In genomic region chr4:184250795-184251679, GRCh38 we compare ENCODE assay signal across 8 cellular contexts. TPM values are rescaled to one million over a fixed set of nuclear protein-coding genes. Genes with fewer than 3 reads are reported as not detected.
DNase-seq lines count a peak whose midpoint lies in the region; ATAC-seq, FAIRE-seq and TF ChIP-seq lines count a peak whose summit lies in the region.

No MANE protein-coding gene starts in this region.

- H3K4me3 ChIP-seq in endothelial cell of umbilical vein (replicated peaks in 1 of 3; ENCODE audit: insufficient read depth in 1 of 3, low read depth in 1 of 3, low read length in 3 of 3) = no peak overlapping the region

- ATAC-seq in GM21447 (IDR thresholded peaks at IDR 0.05; ENCODE audit: unreplicated experiment) (peak; percentile 86), natural killer cell (peak; percentile 66 to 84 (median 74)), HG03039 (IDR thresholded peaks at IDR 0.05; ENCODE audit: unreplicated experiment) (no peak)

- dilution Hi-C loops in endothelial cell of umbilical vein (cut with MboI; ENCODE audit: extremely low pct_ligation_motif_present, low sequenced_read_pairs) = no loop called here

- no peak overlapping the region for H3K4me3 Mint-ChIP-seq in natural killer cell

- H3K27ac ChIP-seq in endothelial cell of umbilical vein (ENCODE audit: insufficient read depth, low read depth, low read length) = no peak overlapping the region

- BruUV-seq in endothelial cell of umbilical vein (replicated peaks; lab: Mats Ljungman, UMichigan) = no TSS peak

- H4K20me1 ChIP-seq in endothelial cell of umbilical vein (replicated peaks; ENCODE audit: control insufficient read depth, extremely low read depth, insufficient read depth, low read length) = no peaks in the 10 kb centered on the region

- no peaks in the 10 kb centered on the region for H3K9me3 ChIP-seq in endothelial cell of umbilical vein (replicated peaks; ENCODE audit: control insufficient read depth, insufficient read depth, low read length)

- intact Hi-C loops in endothelial cell of umbilical vein (cut with micrococcal nuclease) (loop anchor here (1.0 kb wide), 1 partner anchor 411 kb away; no protein-coding TSS in a partner anchor), natural killer cell (cut with micrococcal nuclease) (loop anchor here (5.0 kb wide), 1 partner anchor 409 kb away; no protein-coding TSS in a partner anchor)

- H3K4me2 ChIP-seq in endothelial cell of umbilical vein (ENCODE audit: insufficient read depth, low read length) = no peak overlapping the region

- H3K4me1 Mint-ChIP-seq in natural killer cell = peaks cover 0 to 7% of the 10 kb centered on the region in 2 donors

- CTCF ChIA-PET in endothelial cell of umbilical vein (lab: Charles Lee) = interaction anchor here (0.5 to 4.1 kb wide), 27 partner anchors 10 to 845 kb away, joined by 3 to 39 read pairs (median 3); no protein-coding TSS in a partner anchor

- peaks cover 7 to 21% of the 10 kb centered on the region in 2 donors for H3K27me3 Mint-ChIP-seq in natural killer cell (ENCODE audit: low read depth in 2 of 2)

- no peak overlapping the region for H3K9ac ChIP-seq in endothelial cell of umbilical vein (replicated peaks; ENCODE audit: extremely low read depth, insufficient read depth, low read length)

- H3K27me3 ChIP-seq in endothelial cell of umbilical vein (ENCODE audit: control insufficient read depth in 2 of 2, insufficient read depth in 2 of 2, low read length in 2 of 2) = peaks cover 0 to 3% of the 10 kb centered on the region in 2 experiments

- peak; percentile 47 to 49 for TF ChIP-seq CTCF in endothelial cell of umbilical vein (IDR thresholded peaks at IDR 0.05; ENCODE audit: extremely low read depth in 1 of 2, insufficient read depth in 1 of 2, low read depth in 1 of 2, low read length in 2 of 2)
- TF ChIP-seq CTCF in natural killer cell (IDR thresholded peaks at IDR 0.05) = peak; percentile 71

- no peaks in the 10 kb centered on the region for H3K79me2 ChIP-seq in endothelial cell of umbilical vein (ENCODE audit: control insufficient read depth, insufficient read depth, low read length)

- no peaks in the 10 kb centered on the region for H3K4me1 ChIP-seq in endothelial cell of umbilical vein (ENCODE audit: control insufficient read depth, extremely low read depth, insufficient read depth, low read length)

- DNase-seq in DMS53 treated with DMSO at 0.1 percent for 48 hours (lab: John Stamatoyannopoulos, UW; ENCODE audit: unreplicated experiment) (peak; percentile 39), NCI-H1048 (lab: John Stamatoyannopoulos, UW) (peak; percentile 45), SKM-1 treated with dmso at 0.1 percent for 144 hours (lab: John Stamatoyannopoulos, UW; ENCODE audit: unreplicated experiment) (peak; percentile 74), endothelial cell of umbilical vein (ENCODE audit: low read depth, low spot score) (peak; percentile 49), natural killer cell (no peak), ecto neural progenitor cell (ENCODE audit: low spot score) (no peak)

- peak; percentile 47 for FAIRE-seq in endothelial cell of umbilical vein (lab: Jason Lieb, UNC)

- H2AFZ ChIP-seq in endothelial cell of umbilical vein (ENCODE audit: low read depth, low read length) = no peak overlapping the region

- H3K36me3 ChIP-seq in endothelial cell of umbilical vein (ENCODE audit: control insufficient read depth in 2 of 2, extremely low read depth in 1 of 2, insufficient read depth in 2 of 2, low read length in 2 of 2) = no peaks in the 10 kb centered on the region

- no peaks in the 10 kb centered on the region for H3K36me3 Mint-ChIP-seq in natural killer cell

- no peaks in the 10 kb centered on the region for H3K9me3 Mint-ChIP-seq in natural killer cell

- TF ChIP-seq POLR2A in endothelial cell of umbilical vein (IDR thresholded peaks at IDR 0.05; ENCODE audit: low read depth, low read length) = no peak

- no peak overlapping the region for H3K27ac Mint-ChIP-seq in natural killer cell

- H3K9me1 ChIP-seq in endothelial cell of umbilical vein (replicated peaks; ENCODE audit: control insufficient read depth, extremely low read depth, insufficient read depth, low read length) = no peaks in the 10 kb centered on the region

- POLR2A ChIA-PET in endothelial cell of umbilical vein (lab: Charles Lee) = no interaction called here

TF ChIP-seq in endothelial cell of umbilical vein, 7 proteins besides CTCF, POLR2A, EP300 and RAD21:
- no peak for TF ChIP-seq POLR2AphosphoS5 (IDR thresholded peaks at IDR 0.05; ENCODE audit: insufficient read depth, low read depth, low read length)
- TF ChIP-seq MYC (IDR thresholded peaks at IDR 0.05; ENCODE audit: low read depth, low read length) = no peak
- TF ChIP-seq MAX (IDR thresholded peaks at IDR 0.05; ENCODE audit: insufficient read depth, insufficient read length) = no peak
- no peak for TF ChIP-seq JUN (IDR thresholded peaks at IDR 0.05; ENCODE audit: borderline replicate concordance, insufficient read depth, insufficient read length, low read depth)
- TF ChIP-seq EZH2 (IDR thresholded peaks at IDR 0.05; ENCODE audit: borderline replicate concordance, low read depth, low read length, severe bottlenecking) = no peak
- TF ChIP-seq FOS (IDR thresholded peaks at IDR 0.05; ENCODE audit: borderline replicate concordance, insufficient read depth, low read length) = no peak
- no peak for TF ChIP-seq GATA2 (IDR thresholded peaks at IDR 0.05; ENCODE audit: insufficient read depth, insufficient read length, low read depth, low read length)

RNA-seq across cellular contexts. Expression of gene ENPP6, which starts 33.4 kb away (rescaled TPM):
- total RNA-seq in endothelial cell of umbilical vein = not detected in 2 replicates
- polyA plus RNA-seq in endothelial cell of umbilical vein = not detected in 2 replicates
- not detected in 2 replicates for polyA plus RNA-seq in endothelial cell of umbilical vein (2011; cell fraction: cytosol; rRNA removed)
- not detected in 2 replicates for polyA plus RNA-seq in endothelial cell of umbilical vein (2011; cell fraction: nucleus; rRNA removed)
- polyA plus RNA-seq in endothelial cell of umbilical vein (2012) = not detected in 2 replicates
- polyA minus RNA-seq in endothelial cell of umbilical vein = not detected in 2 replicates
- polyA minus RNA-seq in endothelial cell of umbilical vein (2011; cell fraction: cytosol; rRNA and poly(A)+ RNA removed) = not detected
- polyA minus RNA-seq in endothelial cell of umbilical vein (2011; cell fraction: nucleus; rRNA and poly(A)+ RNA removed) = not detected in 2 replicates
- under 1 TPM in 1 of 3 donors, not detected in 2; 0.23 TPM for total RNA-seq in natural killer cell

Comparison
In these comparisons a context has a peak if more than half of its experiments do, and no peak if none do; other contexts are left out.
1. DNase-seq: peak in DMS53 treated with DMSO at 0.1 percent for 48 hours (single experiment), NCI-H1048 (single experiment), SKM-1 treated with dmso at 0.1 percent for 144 hours (single experiment) and endothelial cell of umbilical vein (single experiment); none in natural killer cell (single experiment) and ecto neural progenitor cell (single experiment).